ENCODE assay signal across 7 cellular contexts in the genomic region with DNA sequence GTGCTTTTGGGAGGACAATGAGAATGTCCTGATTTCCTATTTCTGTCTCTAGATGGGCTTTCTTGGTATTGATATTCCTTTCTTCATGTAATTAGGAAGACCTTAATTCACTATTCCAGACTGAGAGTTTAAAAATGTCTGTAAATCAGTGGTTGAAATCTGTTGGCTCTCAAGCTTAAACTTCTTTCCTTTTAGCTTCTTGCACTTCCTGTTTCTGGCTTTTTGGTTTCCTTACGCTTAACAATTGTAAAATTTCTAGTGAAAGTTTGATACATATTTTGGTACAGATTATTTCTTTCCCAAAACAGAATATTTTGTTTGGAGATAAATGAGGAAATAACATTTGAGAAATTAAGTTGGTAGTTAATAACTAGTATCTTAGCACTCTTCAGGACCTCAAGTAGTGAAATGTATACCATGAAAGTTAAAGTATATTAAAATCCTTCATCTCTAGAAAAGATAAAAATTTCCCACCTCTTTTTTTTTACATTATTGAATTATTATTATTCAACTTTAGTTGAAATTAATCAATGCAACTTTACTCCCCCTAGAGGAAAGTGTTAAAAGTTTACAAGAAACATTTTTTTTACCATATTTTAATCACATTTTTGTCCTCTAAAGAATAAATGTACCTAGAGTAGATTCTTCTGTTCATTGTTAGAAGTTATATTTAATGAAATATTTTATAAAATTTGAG.
A peak's percentile ranks its signal among the peaks of the same experiment; 100 is the strongest.
DNase-seq lines count a peak whose midpoint lies in the region; ATAC-seq and TF ChIP-seq lines count a peak whose summit lies in the region.

No MANE protein-coding gene starts in this region.

- H3K27me3 Mint-ChIP-seq in HFFc6 (ENCODE audit: insufficient read depth), result peaks cover 2% of the 10 kb centered on the region
- no peaks in the 10 kb centered on the region for H3K27me3 Mint-ChIP-seq in activated B cell treated with CpG ODN at 0.5 μM for 24 hours
- H3K27me3 Mint-ChIP-seq in naive B cell, result no peaks in the 10 kb centered on the region

- intact Hi-C loops in activated B cell treated with CpG ODN at 0.5 μM for 24 hours (cut with micrococcal nuclease), result loop anchor here (1.0 to 2.0 kb wide), 4 partner anchors 137 to 285 kb away; a partner anchor contains a TSS

- TF ChIP-seq CTCF in HFFc6 (IDR thresholded peaks at IDR 0.05), result peak; percentile 83
- TF ChIP-seq CTCF in activated B cell treated with CpG ODN at 0.5 μM for 24 hours (IDR thresholded peaks at IDR 0.05), result no peak

- H3K27ac Mint-ChIP-seq in HFFc6 (no peak overlapping the region; the same call in 1 of the 2 replicates), activated B cell treated with CpG ODN at 0.5 μM for 24 hours (peak overlapping the region; percentile 54), naive B cell (peak overlapping the region in 4 of 6 donors; percentile 32 to 78 (median 70))

- H3K36me3 Mint-ChIP-seq in HFFc6 (ENCODE audit: low read depth) (peaks cover 10% of the 10 kb centered on the region), activated B cell treated with CpG ODN at 0.5 μM for 24 hours (ENCODE audit: low read depth) (peaks cover 17% of the 10 kb centered on the region), naive B cell (peaks cover 0 to 5% of the 10 kb centered on the region in 2 donors)

- peak; percentile 28 for ATAC-seq in activated B cell treated with CpG ODN at 0.5 μM for 24 hours (ENCODE audit: low read depth)
- ATAC-seq in naive B cell (ENCODE audit: low read depth in 2 of 2), result peak in 1 of 2 donors; percentile 23
- ATAC-seq in activated CD4-positive, CD25-positive, alpha-beta regulatory T cell treated with anti-CD3 and anti-CD28 coated beads, Interleukin-2, amount 50 U/mL, for 24 hours, result no peak

- peak; percentile 21 for DNase-seq in COLO829 (ENCODE audit: low spot score)
- no peak for DNase-seq in HFFc6
- DNase-seq in activated B cell treated with CpG ODN at 0.5 μM for 24 hours, result no peak
- DNase-seq in naive B cell, result no peak
- DNase-seq in Ammon's horn (ENCODE audit: low spot score), result no peak
- no peak for DNase-seq in activated CD4-positive, alpha-beta T cell treated with anti-CD3 and anti-CD28 coated beads, Interleukin-2, amount 50 U/mL, for 4 hours

- CTCF ChIA-PET in activated B cell treated with CpG ODN at 0.5 μM for 24 hours (lab: Charles Lee), result interaction anchor here (0.8 to 1.2 kb wide), 5 partner anchors 113 to 284 kb away, joined by 3 to 11 read pairs (median 4); a partner anchor contains a TSS

- H3K9me3 Mint-ChIP-seq in HFFc6 (no peaks in the 10 kb centered on the region), activated B cell treated with CpG ODN at 0.5 μM for 24 hours (no peaks in the 10 kb centered on the region), naive B cell (no peaks in the 10 kb centered on the region)

- H3K4me3 Mint-ChIP-seq in HFFc6, result no peak overlapping the region
- H3K4me3 Mint-ChIP-seq in activated B cell treated with CpG ODN at 0.5 μM for 24 hours, result no peak overlapping the region
- peak overlapping the region in 7 of 8 donors; percentile 6 to 73 (median 43) for H3K4me3 Mint-ChIP-seq in naive B cell

- H3K4me1 Mint-ChIP-seq in HFFc6 (ENCODE audit: low read depth) (peaks cover 29% of the 10 kb centered on the region), activated B cell treated with CpG ODN at 0.5 μM for 24 hours (peaks cover 24% of the 10 kb centered on the region), naive B cell (peaks cover 19 to 30% (median 21%) of the 10 kb centered on the region in 3 donors)

- POLR2A ChIA-PET in activated B cell treated with CpG ODN at 0.5 μM for 24 hours (lab: Charles Lee), result interaction anchor here (0.6 to 0.7 kb wide), 3 partner anchors 55 to 239 kb away, joined by 3 to 10 read pairs (median 9); a partner anchor contains a TSS

Comparison
In these comparisons a context has a peak if more than half of its experiments do, and no peak if none do; other contexts are left out.
1. H3K4me3 Mint-ChIP-seq: peak in naive B cell (7 of 8); none in HFFc6 (single experiment) and activated B cell treated with CpG ODN at 0.5 μM for 24 hours (single experiment).